Comparison of ENCODE assay signal across 23 cellular contexts in the genomic region with DNA sequence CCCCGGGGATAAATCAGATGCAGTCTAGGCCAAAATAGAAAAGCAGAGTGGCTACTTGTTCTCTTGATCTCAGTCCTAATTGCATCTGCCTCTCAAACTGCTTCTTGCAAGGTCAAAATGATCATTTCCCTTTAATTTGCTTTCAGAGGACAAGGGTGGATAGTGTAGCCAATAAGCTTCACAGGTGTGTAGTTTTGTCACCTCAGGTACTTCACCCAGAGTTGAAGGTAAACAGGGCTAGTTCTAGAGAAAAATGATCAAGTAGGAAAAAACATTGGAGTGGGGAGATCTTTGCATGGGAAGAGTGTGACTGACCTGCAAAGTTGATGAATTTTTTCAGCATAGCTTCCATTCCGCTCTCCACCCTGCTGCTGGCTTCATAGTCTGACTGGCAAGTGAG. TPM values are rescaled to one million over a fixed set of nuclear protein-coding genes. Genes with fewer than 3 reads are reported as not detected.
DNase-seq lines count a peak whose midpoint lies in the region; ATAC-seq and TF ChIP-seq lines count a peak whose summit lies in the region.
"Had no signal": no experiment of that assay in that cellular context is flagged by ENCODE, and none has a peak within 500 bp of the region (broad histone marks: within the 10 kb centered on the region; RNA-seq: fewer than 3 reads in every experiment).

No MANE protein-coding gene starts in this region.

- H3K4me3 Mint-ChIP-seq in GM23338 (no peak overlapping the region), endodermal cell (no peak overlapping the region), T-helper 17 cell (no peak overlapping the region)
- H3K4me3 Mint-ChIP-seq: CD4-positive, alpha-beta memory T cell; HFFc6; IgD-negative memory B cell had no signal

- intact Hi-C loops in upper lobe of right lung (cut with DNase I), result no loop called here

- H3K27me3 Mint-ChIP-seq in GM23338 (ENCODE audit: insufficient read depth, low read depth, poor library complexity) (no peaks in the 10 kb centered on the region), endodermal cell (ENCODE audit: insufficient read depth) (no peaks in the 10 kb centered on the region), T-helper 17 cell (peaks cover 22% of the 10 kb centered on the region)

- H3K36me3 ChIP-seq in GM23338 (ENCODE audit: insufficient read depth) (no peaks in the 10 kb centered on the region), endodermal cell (ENCODE audit: control insufficient read depth, insufficient read depth, low read length) (no peaks in the 10 kb centered on the region), upper lobe of right lung (no peaks in the 10 kb centered on the region)
- H3K36me3 ChIP-seq: BLaER1 had no signal

- H3K4me1 ChIP-seq in GM23338 (ENCODE audit: insufficient read depth), result peaks cover 19% of the 10 kb centered on the region
- H3K4me1 ChIP-seq in endodermal cell (ENCODE audit: control insufficient read depth, insufficient read depth, low read length), result no peaks in the 10 kb centered on the region
- no peaks in the 10 kb centered on the region for H3K4me1 ChIP-seq in upper lobe of right lung
- H3K4me1 ChIP-seq: A549, BLaER1 had no signal

- H3K79me2 ChIP-seq in GM23338 (replicated peaks; ENCODE audit: insufficient read depth), result no peaks in the 10 kb centered on the region

- H2AFZ ChIP-seq in GM23338, result no peak overlapping the region

- H3F3A ChIP-seq in GM23338 (replicated peaks; ENCODE audit: low read depth), result no peaks in the 10 kb centered on the region

- DNase-seq in DMS53 (lab: John Stamatoyannopoulos, UW) (peak; percentile 52), DMS53 treated with DMSO at 0.1 percent for 48 hours (lab: John Stamatoyannopoulos, UW; ENCODE audit: unreplicated experiment) (no peak), GM23338 (ENCODE audit: low spot score) (no peak), endodermal cell (no peak), upper lobe of right lung (no peak), T-helper 17 cell (no peak), cerebellum (ENCODE audit: low spot score) (no peak)
- DNase-seq: CD4-positive, alpha-beta memory T cell; DMS153; DND-41; EL; GOT3; H7; HFFc6; KG1 had no signal

- H3K9me3 ChIP-seq in endodermal cell (ENCODE audit: control insufficient read depth, low read length) (no peaks in the 10 kb centered on the region), upper lobe of right lung (no peaks in the 10 kb centered on the region), T-helper 17 cell (ENCODE audit: control insufficient read depth, low read length, poor library complexity, severe bottlenecking) (no peaks in the 10 kb centered on the region)
- H3K9me3 ChIP-seq: A549, BLaER1 had no signal

- no peak overlapping the region for H3K4me2 ChIP-seq in GM23338
- H3K4me2 ChIP-seq: A549, BLaER1 had no signal

- TF ChIP-seq CTCF in GM23338 (conservative IDR thresholded peaks at IDR 0.05; ENCODE audit: low read depth in 2 of 2) (no peak), endodermal cell (conservative IDR thresholded peaks at IDR 0.05) (no peak), upper lobe of right lung (IDR thresholded peaks at IDR 0.05) (no peak)

- H4K20me1 ChIP-seq in GM23338 (replicated peaks; ENCODE audit: insufficient read depth), result no peaks in the 10 kb centered on the region
- H4K20me1 ChIP-seq: BLaER1 had no signal

- H3K27ac ChIP-seq in GM23338 (ENCODE audit: low read depth) (peak overlapping the region; percentile 10; the same call in 1 of the 2 replicates), endodermal cell (ENCODE audit: low read depth, low read length) (no peak overlapping the region), upper lobe of right lung (peak overlapping the region; percentile 4)
- H3K27ac ChIP-seq: 22Rv1, A549, BLaER1 had no signal

- H3K4me1 Mint-ChIP-seq in GM23338 (peaks cover 14% of the 10 kb centered on the region; the same call in 2 of the 3 replicates), endodermal cell (peaks cover 15% of the 10 kb centered on the region), T-helper 17 cell (no peaks in the 10 kb centered on the region)
- H3K4me1 Mint-ChIP-seq: CD14-positive monocyte; CD4-positive, alpha-beta memory T cell; IgD-negative memory B cell had no signal

- ATAC-seq in GM23338 (no peak), upper lobe of right lung (peak; percentile 80), T-helper 17 cell (no peak)
- ATAC-seq: A549, HCT116, HepG2 had no signal

- peak overlapping the region; percentile 45; the same call in 1 of the 2 replicates for H3K27ac Mint-ChIP-seq in GM23338
- H3K27ac Mint-ChIP-seq in endodermal cell, result peak overlapping the region; percentile 29
- no peak overlapping the region for H3K27ac Mint-ChIP-seq in T-helper 17 cell
- H3K27ac Mint-ChIP-seq: CD14-positive monocyte; CD4-positive, alpha-beta memory T cell; HFFc6 had no signal

- no peak overlapping the region for H3K9ac ChIP-seq in endodermal cell (ENCODE audit: extremely low read depth, low read length, poor library complexity, severe bottlenecking)
- H3K9ac ChIP-seq: BLaER1 had no signal

- WGBS in endodermal cell (ENCODE audit: insufficient coverage in 1 of 2, insufficient read length in 1 of 2), 2 experiments, result 88 to 91% methylated on average over 2 of the region's 2 CpGs

- H3K27me3 ChIP-seq in GM23338 (ENCODE audit: insufficient read depth), result no peaks in the 10 kb centered on the region
- H3K27me3 ChIP-seq in endodermal cell (ENCODE audit: control insufficient read depth, insufficient read depth, low read length, poor library complexity, severe bottlenecking), result no peaks in the 10 kb centered on the region
- H3K27me3 ChIP-seq in upper lobe of right lung, result no peaks in the 10 kb centered on the region
- H3K27me3 ChIP-seq: BLaER1 had no signal

- H3K9me3 Mint-ChIP-seq in GM23338 (no peaks in the 10 kb centered on the region), endodermal cell (no peaks in the 10 kb centered on the region)
- H3K9me3 Mint-ChIP-seq: CD14-positive monocyte; CD4-positive, alpha-beta memory T cell; HFFc6 had no signal

- no peaks in the 10 kb centered on the region for H3K9me2 ChIP-seq in GM23338 (ENCODE audit: insufficient read depth)

- H3K36me3 Mint-ChIP-seq in GM23338 (ENCODE audit: low read depth) (no peaks in the 10 kb centered on the region), endodermal cell (ENCODE audit: low read depth) (peaks cover 25% of the 10 kb centered on the region), T-helper 17 cell (ENCODE audit: low read depth) (no peaks in the 10 kb centered on the region)
- H3K36me3 Mint-ChIP-seq: CD14-positive monocyte; CD4-positive, alpha-beta memory T cell; IgD-negative memory B cell had no signal

- no peak overlapping the region for H3K4me3 ChIP-seq in GM23338
- no peak overlapping the region for H3K4me3 ChIP-seq in endodermal cell (ENCODE audit: low read length)
- no peak overlapping the region for H3K4me3 ChIP-seq in upper lobe of right lung
- H3K4me3 ChIP-seq: A549, BLaER1 had no signal

TF ChIP-seq in GM23338, 12 proteins besides CTCF, POLR2A, EP300 and RAD21 (continues in another document):
- TF ChIP-seq ZNF114 (CRISPR knock-in tag; IDR thresholded peaks at IDR 0.05), result no peak
- TF ChIP-seq NANOG (IDR thresholded peaks at IDR 0.05; ENCODE audit: borderline replicate concordance), result no peak
- no peak for TF ChIP-seq REST (IDR thresholded peaks at IDR 0.05; ENCODE audit: unreplicated experiment)
- no peak for TF ChIP-seq EZH2 (IDR thresholded peaks at IDR 0.05; ENCODE audit: low read depth, unreplicated experiment)
- TF ChIP-seq, protein P1, sequence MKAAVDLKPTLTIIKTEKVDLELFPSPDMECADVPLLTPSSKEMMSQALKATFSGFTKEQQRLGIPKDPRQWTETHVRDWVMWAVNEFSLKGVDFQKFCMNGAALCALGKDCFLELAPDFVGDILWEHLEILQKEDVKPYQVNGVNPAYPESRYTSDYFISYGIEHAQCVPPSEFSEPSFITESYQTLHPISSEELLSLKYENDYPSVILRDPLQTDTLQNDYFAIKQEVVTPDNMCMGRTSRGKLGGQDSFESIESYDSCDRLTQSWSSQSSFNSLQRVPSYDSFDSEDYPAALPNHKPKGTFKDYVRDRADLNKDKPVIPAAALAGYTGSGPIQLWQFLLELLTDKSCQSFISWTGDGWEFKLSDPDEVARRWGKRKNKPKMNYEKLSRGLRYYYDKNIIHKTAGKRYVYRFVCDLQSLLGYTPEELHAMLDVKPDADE (IDR thresholded peaks at IDR 0.05), result no peak

RNA-seq across cellular contexts. Expression of gene ERICH2, which starts 8.7 kb away (rescaled TPM):
- 2.1 TPM in 1 of 2 replicates, not detected in the other for total RNA-seq in GM23338 (2014; rRNA removed; shearing (Covaris generic))
- polyA plus RNA-seq in GM23338 (2016; fragmentation: Nextera tagmentation; extraction: Ambion mirVana), result 3.2 and 3.5 TPM in 2 replicates
- total RNA-seq in endodermal cell (10 to 100 TPM in 1 of 2 donors, 1 to 10 TPM in 1; 9.6 to 18.3 TPM), upper lobe of right lung (5.6 TPM), T-helper 17 cell (not detected), cerebellum (not detected)
- polyA plus RNA-seq in endodermal cell (2013, experiment 1 of 2), result 1.5 TPM
- 1.8 TPM for polyA plus RNA-seq in endodermal cell (2013, experiment 2 of 2)
- total RNA-seq: CD4-positive, alpha-beta memory T cell; H7; HepG2; HFFc6 had no signal
- polyA plus RNA-seq: A549, AG04450, CD14-positive monocyte, HepG2, IgD-negative memory B cell had no signal

RNA-seq across cellular contexts. Expression of gene GAD1, which starts 37.8 kb away (rescaled TPM):
- total RNA-seq in GM23338 (2014; rRNA removed; shearing (Covaris generic)), result 0.17 and 0.47 TPM in 2 replicates
- 0.34 TPM in 1 of 2 replicates, not detected in the other for polyA plus RNA-seq in GM23338 (2016; fragmentation: Nextera tagmentation; extraction: Ambion mirVana)
- total RNA-seq in endodermal cell, result 10 to 100 TPM; 12.8 to 26.3 TPM
- polyA plus RNA-seq in endodermal cell (2013, experiment 1 of 2), result 20.6 TPM
- 21.4 TPM for polyA plus RNA-seq in endodermal cell (2013, experiment 2 of 2)
- not detected for total RNA-seq in upper lobe of right lung
- not detected for total RNA-seq in T-helper 17 cell
- total RNA-seq in cerebellum, result 154 TPM
- total RNA-seq: CD4-positive, alpha-beta memory T cell had no signal
- polyA plus RNA-seq: AG04450; CD14-positive monocyte; CD4-positive, alpha-beta memory T cell; IgD-negative memory B cell had no signal
